ENCODE assay signal across 1 cellular context in the genomic region with DNA sequence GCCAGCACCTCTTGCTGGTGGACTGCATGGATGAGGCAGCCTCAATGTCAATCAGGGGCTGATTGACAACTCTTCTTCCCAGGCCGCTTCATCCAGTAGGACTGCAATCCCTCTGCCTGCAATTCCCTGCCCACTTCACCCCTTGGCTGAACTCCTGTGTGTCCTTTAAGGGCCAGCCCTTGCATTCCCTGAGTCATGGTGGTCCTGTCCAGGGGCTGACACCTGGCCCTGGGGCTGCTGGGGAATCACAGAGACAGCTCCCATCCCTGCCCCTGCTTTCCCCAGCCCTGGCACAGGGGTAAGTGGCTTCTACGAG.
TF ChIP-seq lines count a peak whose summit lies in the region.

No MANE protein-coding gene starts in this region.

TF ChIP-seq in IMR-90, 13 proteins besides CTCF, POLR2A, EP300 and RAD21:
- TF ChIP-seq CEBPB (IDR thresholded peaks at IDR 0.05; ENCODE audit: low read depth, low read length) (no peak), BHLHE40 (IDR thresholded peaks at IDR 0.05; ENCODE audit: low read depth, low read length) (no peak), FOS (IDR thresholded peaks at IDR 0.05; ENCODE audit: low read depth, low read length) (no peak), RFX5 (IDR thresholded peaks at IDR 0.05; ENCODE audit: low read depth, low read length) (no peak)
- TF ChIP-seq, protein P1, sequence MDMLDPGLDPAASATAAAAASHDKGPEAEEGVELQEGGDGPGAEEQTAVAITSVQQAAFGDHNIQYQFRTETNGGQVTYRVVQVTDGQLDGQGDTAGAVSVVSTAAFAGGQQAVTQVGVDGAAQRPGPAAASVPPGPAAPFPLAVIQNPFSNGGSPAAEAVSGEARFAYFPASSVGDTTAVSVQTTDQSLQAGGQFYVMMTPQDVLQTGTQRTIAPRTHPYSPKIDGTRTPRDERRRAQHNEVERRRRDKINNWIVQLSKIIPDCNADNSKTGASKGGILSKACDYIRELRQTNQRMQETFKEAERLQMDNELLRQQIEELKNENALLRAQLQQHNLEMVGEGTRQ (IDR thresholded peaks at IDR 0.05; ENCODE audit: low read depth, low read length), result no peak
